9 cellular contexts compared by ENCODE assay signal in genomic region chrX:70456256-70456655, GRCh38. TPM values are rescaled to one million over a fixed set of nuclear protein-coding genes. Genes with fewer than 3 reads are reported as not detected.
A peak's percentile ranks its signal among the peaks of the same experiment; 100 is the strongest.
DNase-seq lines count a peak whose midpoint lies in the region; TF ChIP-seq lines count a peak whose summit lies in the region.
"Had no signal": no experiment of that assay in that cellular context is flagged by ENCODE, and none has a peak within 500 bp of the region (broad histone marks: within the 10 kb centered on the region; RNA-seq: fewer than 3 reads in every experiment).

No MANE protein-coding gene starts in this region.

- H3K4me3 ChIP-seq in SU-DHL-6 (ENCODE audit: insufficient read depth, low read length, poor library complexity, severe bottlenecking) (peak overlapping the region; percentile 64), hepatocyte (peak overlapping the region; percentile 52), stomach (peak overlapping the region; percentile 52 to 64 (median 55)), lower leg skin (ENCODE audit: low read depth, poor library complexity, severe bottlenecking) (no peak overlapping the region)

- DNase-seq in activated T-cell treated with anti-CD3 and anti-CD28 coated beads, Interleukin-2, amount 50 U/mL, for 24 hours = no peak
- no peak for DNase-seq in activated T-cell treated with anti-CD3 and anti-CD28 coated beads, Interleukin-2, amount 50 U/mL, for 1 hour
- DNase-seq in hepatocyte (ENCODE audit: low spot score) (no peak), stomach (no peak), SW 1271 (lab: John Stamatoyannopoulos, UW) (no peak), lower leg skin (ENCODE audit: low spot score in 2 of 2) (no peak), NCI-H510A (lab: John Stamatoyannopoulos, UW) (no peak)

- no peaks in the 10 kb centered on the region for H3K36me3 ChIP-seq in SU-DHL-6 (ENCODE audit: low read length)
- no peaks in the 10 kb centered on the region for H3K36me3 ChIP-seq in hepatocyte (replicated peaks; ENCODE audit: insufficient read depth, low read depth)
- peaks cover 0 to 3% (median 0%) of the 10 kb centered on the region in 4 donors for H3K36me3 ChIP-seq in stomach

- peak overlapping the region; percentile 80 for H3K4me3 Mint-ChIP-seq in activated T-cell treated with anti-CD3 and anti-CD28 coated beads, Interleukin-2, amount 50 U/mL, for 24 hours

- peaks cover 12% of the 10 kb centered on the region for H3F3A ChIP-seq in SU-DHL-6 (ENCODE audit: insufficient read depth)

- H3K36me3 Mint-ChIP-seq in activated T-cell treated with anti-CD3 and anti-CD28 coated beads, Interleukin-2, amount 50 U/mL, for 24 hours (ENCODE audit: low read depth) = peaks cover 3% of the 10 kb centered on the region

- H3K27ac ChIP-seq in SU-DHL-6 (ENCODE audit: low read depth, low read length) = no peak overlapping the region
- H3K27ac ChIP-seq in hepatocyte = peak overlapping the region; percentile 96
- peak overlapping the region in 4 of 5 donors; percentile 90 to 93 (median 91) for H3K27ac ChIP-seq in stomach

- H3K9me2 ChIP-seq in SU-DHL-6 (replicated peaks; ENCODE audit: insufficient read depth, low read length) = no peaks in the 10 kb centered on the region
- no peaks in the 10 kb centered on the region for H3K9me2 ChIP-seq in hepatocyte (replicated peaks; ENCODE audit: insufficient read depth)

- H3K9me3 Mint-ChIP-seq in activated T-cell treated with anti-CD3 and anti-CD28 coated beads, Interleukin-2, amount 50 U/mL, for 24 hours = no peaks in the 10 kb centered on the region

- intact Hi-C loops in stomach (cut with DNase I; ENCODE audit: low total_unique reads) (no loop called here), lower leg skin (cut with DNase I; ENCODE audit: low total_unique reads) (no loop called here)

- no peak for TF ChIP-seq POLR2A in stomach (IDR thresholded peaks at IDR 0.05)
- no peak for TF ChIP-seq POLR2A in lower leg skin (IDR thresholded peaks at IDR 0.05)

- 56% methylated on average over 2 of the region's 2 CpGs for WGBS in hepatocyte (ENCODE audit: low lambda C conversion rate, missing lambda C conversion rate)
- whole genome bisulfite sequencing in stomach, 5 donors = 6 to 31% (median 23%) methylated on average over 2 of the region's 2 CpGs
- WGBS in lower leg skin, 2 donors = 33 to 55% methylated on average over 2 of the region's 2 CpGs

- H3K27me3 Mint-ChIP-seq in activated T-cell treated with anti-CD3 and anti-CD28 coated beads, Interleukin-2, amount 50 U/mL, for 24 hours = peaks cover 42% of the 10 kb centered on the region

- H3K27me3 ChIP-seq in SU-DHL-6 (ENCODE audit: low read length) (no peaks in the 10 kb centered on the region), hepatocyte (no peaks in the 10 kb centered on the region), stomach (peaks cover 0 to 19% (median 12%) of the 10 kb centered on the region in 3 donors)

- peaks cover 40% of the 10 kb centered on the region for H3K4me1 Mint-ChIP-seq in activated T-cell treated with anti-CD3 and anti-CD28 coated beads, Interleukin-2, amount 50 U/mL, for 24 hours (ENCODE audit: low read depth)

- no peaks in the 10 kb centered on the region for H3K9me3 ChIP-seq in SU-DHL-6 (ENCODE audit: insufficient read depth, low read length)
- no peaks in the 10 kb centered on the region for H3K9me3 ChIP-seq in hepatocyte (ENCODE audit: low read depth)
- H3K9me3 ChIP-seq in stomach = no peaks in the 10 kb centered on the region

- no peak for TF ChIP-seq EP300 in stomach (IDR thresholded peaks at IDR 0.05)

- TF ChIP-seq CTCF in SU-DHL-6 (IDR thresholded peaks at IDR 0.05; ENCODE audit: insufficient read depth, low read length, poor library complexity, severe bottlenecking) (no peak), hepatocyte (IDR thresholded peaks at IDR 0.05; ENCODE audit: poor library complexity) (no peak), stomach (IDR thresholded peaks at IDR 0.05) (no peak), lower leg skin (IDR thresholded peaks at IDR 0.05) (no peak)

- H3K9ac ChIP-seq in SU-DHL-6 (ENCODE audit: low read length) = peak overlapping the region; percentile 83

- H3K27ac Mint-ChIP-seq in activated T-cell treated with anti-CD3 and anti-CD28 coated beads, Interleukin-2, amount 50 U/mL, for 24 hours = peak overlapping the region; percentile 93

- H3K4me2 ChIP-seq in SU-DHL-6 (ENCODE audit: low read depth, low read length, poor library complexity, severe bottlenecking) (peak overlapping the region; percentile 59), hepatocyte (peak overlapping the region; percentile 82)

- H2AFZ ChIP-seq in SU-DHL-6 (ENCODE audit: low read depth, low read length, severe bottlenecking) (no peak overlapping the region), hepatocyte (no peak overlapping the region)

- H4K20me1 ChIP-seq in SU-DHL-6 (ENCODE audit: low read depth, low read length) (no peaks in the 10 kb centered on the region), hepatocyte (ENCODE audit: insufficient read depth, poor library complexity, severe bottlenecking) (peaks cover 7% of the 10 kb centered on the region)

- H3K79me2 ChIP-seq in SU-DHL-6 (ENCODE audit: insufficient read depth, low read length) (no peaks in the 10 kb centered on the region), hepatocyte (peaks cover 48% of the 10 kb centered on the region)

- H3K4me1 ChIP-seq in hepatocyte (ENCODE audit: insufficient read depth) = peaks cover 7% of the 10 kb centered on the region
- peaks cover 0 to 39% (median 13%) of the 10 kb centered on the region in 4 donors for H3K4me1 ChIP-seq in stomach

RNA-seq across cellular contexts. Expression of gene DLG3, which starts 11.6 kb away (rescaled TPM):
- total RNA-seq in hepatocyte (17.7 and 28.5 TPM in 2 replicates), stomach (10 to 100 TPM; 11.7 to 44.8 (median 24.3) TPM), lower leg skin (10 to 100 TPM; 26.1 to 40.2 (median 35.9) TPM)
- polyA plus RNA-seq in hepatocyte (9.6 and 13.5 TPM in 2 replicates), stomach (10 to 100 TPM; 15.9 to 25.1 (median 17.7) TPM)

RNA-seq across cellular contexts. Expression of gene GDPD2, which starts 33.1 kb away (rescaled TPM):
- 1.6 TPM in 2 replicates for total RNA-seq in hepatocyte
- polyA plus RNA-seq in hepatocyte = 2.2 and 2.3 TPM in 2 replicates
- total RNA-seq in stomach = 10 to 100 TPM in 1 of 5 donors, 1 to 10 TPM in 1, not detected in 3; 1.3 to 18.2 TPM
- polyA plus RNA-seq in stomach = under 1 TPM in 1 of 3 donors, not detected in 2; 0.18 TPM
- 10 to 100 TPM; 12.8 to 32.9 (median 22.8) TPM for total RNA-seq in lower leg skin
- total RNA-seq: myocyte had no signal
